10 cellular contexts compared by ENCODE assay signal in genomic region chr17:28563475-28563874, GRCh38. TPM values are rescaled to one million over a fixed set of nuclear protein-coding genes. Genes with fewer than 3 reads are reported as not detected.
DNase-seq lines count a peak whose midpoint lies in the region; ATAC-seq and TF ChIP-seq lines count a peak whose summit lies in the region.
"Had no signal": no experiment of that assay in that cellular context is flagged by ENCODE, and none has a peak within 500 bp of the region (broad histone marks: within the 10 kb centered on the region; RNA-seq: fewer than 3 reads in every experiment).

No MANE protein-coding gene starts in this region.

- no peak overlapping the region for H3K4me3 ChIP-seq in retinal pigment epithelial cell (ENCODE audit: low read length)

- DNase-seq in HCEC 1CT (peak; percentile 46), foreskin melanocyte (peak; percentile 60), retinal pigment epithelial cell (ENCODE audit: low read depth) (peak; percentile 81), omental fat pad (ENCODE audit: low spot score) (no peak)
- no peak for DNase-seq in stimulated activated naive CD4-positive, alpha-beta T cell (lab: John Stamatoyannopoulos, UW)
- DNase-seq: activated CD4-positive, alpha-beta T cell treated with anti-CD3 and anti-CD28 coated beads for 4 hours; DMS153; NCI-H1694 had no signal

- TF ChIP-seq CTCF in retinal pigment epithelial cell (conservative IDR thresholded peaks at IDR 0.05; ENCODE audit: low read depth, low read length) (no peak), omental fat pad (IDR thresholded peaks at IDR 0.05) (no peak)

- ATAC-seq in SK-N-SH treated with all-trans-retinoic acid at 6 μM for 48 hours (peak; percentile 88), omental fat pad (ENCODE audit: low FRiP score) (no peak), GM21619 (IDR thresholded peaks at IDR 0.05; ENCODE audit: unreplicated experiment) (no peak)

TF ChIP-seq in SK-N-SH treated with all-trans-retinoic acid at 6 μM for 48 hours, 23 proteins besides CTCF, POLR2A, EP300 and RAD21:
- peak; percentile 39; the same call in 1 of the 2 replicates for TF ChIP-seq ISL1 (CRISPR knock-in tag; IDR thresholded peaks at IDR 0.05)
- TF ChIP-seq ZNF8 (CRISPR knock-in tag; IDR thresholded peaks at IDR 0.05) = no peak

RNA-seq across cellular contexts. Expression of gene PIGS, which starts 7.8 kb away (rescaled TPM):
- total RNA-seq in omental fat pad = 10 to 100 TPM; 33.1 to 55.5 (median 45.2) TPM

RNA-seq across cellular contexts. Expression of gene UNC119, which starts 11.1 kb away (rescaled TPM):
- 10 to 100 TPM; 16.8 to 32.6 (median 24.6) TPM for total RNA-seq in omental fat pad

RNA-seq across cellular contexts. Expression of gene ALDOC, which starts 13.2 kb away (rescaled TPM):
- total RNA-seq in omental fat pad = 10 to 100 TPM; 17.3 to 83.0 (median 33.6) TPM

RNA-seq across cellular contexts. Expression of gene SPAG5, which starts 35.4 kb away (rescaled TPM):
- 10 to 100 TPM in 1 of 4 donors, 1 to 10 TPM in 2, under 1 TPM in 1; 0.50 to 12.0 (median 4.5) TPM for total RNA-seq in omental fat pad

RNA-seq across cellular contexts. Expression of gene RSKR, which starts 50.5 kb away (rescaled TPM):
- 10 to 100 TPM in 1 of 4 donors, 1 to 10 TPM in 3; 3.6 to 10.6 (median 8.0) TPM for total RNA-seq in omental fat pad

Comparison
In these comparisons a context has a peak if more than half of its experiments do, and no peak if none do; other contexts are left out.
1. DNase-seq: peak in HCEC 1CT (single experiment), foreskin melanocyte (single experiment) and retinal pigment epithelial cell (single experiment); none in omental fat pad (single experiment) and stimulated activated naive CD4-positive, alpha-beta T cell (0 of 6).